1 cellular context compared by ENCODE assay signal in the genomic region with DNA sequence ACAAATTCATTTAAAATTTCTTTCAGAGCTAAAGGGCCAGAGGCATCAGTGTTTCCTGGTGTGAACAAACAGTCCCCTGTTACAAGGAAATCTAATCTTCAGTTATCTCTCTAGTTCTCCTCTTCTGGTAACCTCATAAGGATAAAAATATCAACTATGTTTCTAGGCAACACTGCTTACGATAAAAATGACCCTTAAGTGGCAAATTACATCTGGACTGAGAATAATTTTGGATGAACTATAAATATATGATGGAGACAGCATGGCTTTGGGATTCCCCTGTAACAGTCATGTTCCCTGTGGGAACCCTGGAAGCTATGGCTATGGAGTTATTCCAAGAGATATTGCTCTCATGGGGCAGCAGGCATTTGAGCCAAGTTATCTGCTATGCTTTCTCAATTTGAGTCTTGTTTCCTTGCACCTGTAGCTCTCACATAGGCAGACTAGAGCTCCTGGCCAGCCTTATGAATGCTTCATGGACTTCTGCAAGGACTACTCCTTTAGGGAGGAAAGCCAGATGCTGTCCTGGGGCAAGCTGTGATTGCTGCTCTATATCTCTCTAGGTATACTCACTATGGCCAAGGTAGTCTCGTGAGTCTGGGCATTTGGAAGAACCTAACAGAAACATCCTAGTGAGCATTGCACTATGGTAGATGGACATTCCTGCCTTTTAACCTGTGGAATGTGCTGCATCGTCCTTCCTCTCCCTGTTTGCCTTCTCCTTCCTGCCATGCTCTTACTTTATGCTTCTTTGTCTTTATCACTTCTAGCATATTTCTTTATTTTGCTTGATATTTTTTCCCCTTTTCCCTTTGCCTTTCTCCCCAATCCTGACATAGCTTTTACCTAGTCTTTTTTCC.
TF ChIP-seq lines count a peak whose summit lies in the region.

No MANE protein-coding gene starts in this region.

TF ChIP-seq in K562, 482 proteins besides CTCF, POLR2A, EP300 and RAD21:
- TF ChIP-seq ZBTB8A (IDR thresholded peaks at IDR 0.05; ENCODE audit: partially characterized antibody) (no peak), ILF3 (IDR thresholded peaks at IDR 0.05; ENCODE audit: borderline replicate concordance) (no peak), ZNF217 (CRISPR knock-in tag; IDR thresholded peaks at IDR 0.05) (no peak), ZFP1 (CRISPR knock-in tag; IDR thresholded peaks at IDR 0.05) (no peak)
- TF ChIP-seq, protein P1, sequence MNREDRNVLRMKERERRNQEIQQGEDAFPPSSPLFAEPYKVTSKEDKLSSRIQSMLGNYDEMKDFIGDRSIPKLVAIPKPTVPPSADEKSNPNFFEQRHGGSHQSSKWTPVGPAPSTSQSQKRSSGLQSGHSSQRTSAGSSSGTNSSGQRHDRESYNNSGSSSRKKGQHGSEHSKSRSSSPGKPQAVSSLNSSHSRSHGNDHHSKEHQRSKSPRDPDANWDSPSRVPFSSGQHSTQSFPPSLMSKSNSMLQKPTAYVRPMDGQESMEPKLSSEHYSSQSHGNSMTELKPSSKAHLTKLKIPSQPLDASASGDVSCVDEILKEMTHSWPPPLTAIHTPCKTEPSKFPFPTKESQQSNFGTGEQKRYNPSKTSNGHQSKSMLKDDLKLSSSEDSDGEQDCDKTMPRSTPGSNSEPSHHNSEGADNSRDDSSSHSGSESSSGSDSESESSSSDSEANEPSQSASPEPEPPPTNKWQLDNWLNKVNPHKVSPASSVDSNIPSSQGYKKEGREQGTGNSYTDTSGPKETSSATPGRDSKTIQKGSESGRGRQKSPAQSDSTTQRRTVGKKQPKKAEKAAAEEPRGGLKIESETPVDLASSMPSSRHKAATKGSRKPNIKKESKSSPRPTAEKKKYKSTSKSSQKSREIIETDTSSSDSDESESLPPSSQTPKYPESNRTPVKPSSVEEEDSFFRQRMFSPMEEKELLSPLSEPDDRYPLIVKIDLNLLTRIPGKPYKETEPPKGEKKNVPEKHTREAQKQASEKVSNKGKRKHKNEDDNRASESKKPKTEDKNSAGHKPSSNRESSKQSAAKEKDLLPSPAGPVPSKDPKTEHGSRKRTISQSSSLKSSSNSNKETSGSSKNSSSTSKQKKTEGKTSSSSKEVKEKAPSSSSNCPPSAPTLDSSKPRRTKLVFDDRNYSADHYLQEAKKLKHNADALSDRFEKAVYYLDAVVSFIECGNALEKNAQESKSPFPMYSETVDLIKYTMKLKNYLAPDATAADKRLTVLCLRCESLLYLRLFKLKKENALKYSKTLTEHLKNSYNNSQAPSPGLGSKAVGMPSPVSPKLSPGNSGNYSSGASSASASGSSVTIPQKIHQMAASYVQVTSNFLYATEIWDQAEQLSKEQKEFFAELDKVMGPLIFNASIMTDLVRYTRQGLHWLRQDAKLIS (CRISPR knock-in tag; IDR thresholded peaks at IDR 0.05): no peak
